ENCODE assay signal across 29 cellular contexts in genomic region chr10:47295411-47295810, GRCh38. TPM values are rescaled to one million over a fixed set of nuclear protein-coding genes. Genes with fewer than 3 reads are reported as not detected.
A peak's percentile ranks its signal among the peaks of the same experiment; 100 is the strongest.
DNase-seq lines count a peak whose midpoint lies in the region; ATAC-seq, FAIRE-seq and TF ChIP-seq lines count a peak whose summit lies in the region.
"Had no signal": no experiment of that assay in that cellular context is flagged by ENCODE, and none has a peak within 500 bp of the region (broad histone marks: within the 10 kb centered on the region; RNA-seq: fewer than 3 reads in every experiment).

No MANE protein-coding gene starts in this region.

- no peak overlapping the region for H3K4me2 ChIP-seq in endothelial cell of umbilical vein (ENCODE audit: insufficient read depth, low read length)
- H3K4me2 ChIP-seq in neuronal stem cell (ENCODE audit: insufficient read depth, low read length, poor library complexity, severe bottlenecking): no peak overlapping the region
- H3K4me2 ChIP-seq: KMS-11 had no signal

- H4K91ac ChIP-seq in neuronal stem cell (ENCODE audit: low read depth, low read length, poor library complexity): no peak overlapping the region

- no TSS peak for BruUV-seq in endothelial cell of umbilical vein (replicated peaks; lab: Mats Ljungman, UMichigan)
- no TSS peak for BruUV-seq in A673 (replicated peaks; lab: Mats Ljungman, UMichigan)

- H3K27ac ChIP-seq in endothelial cell of umbilical vein (ENCODE audit: insufficient read depth, low read depth, low read length): no peak overlapping the region
- no peak overlapping the region for H3K27ac ChIP-seq in neuronal stem cell (replicated peaks; ENCODE audit: low read length)
- no peak overlapping the region for H3K27ac ChIP-seq in A673 (ENCODE audit: low read depth, low read length, poor library complexity, severe bottlenecking)
- H3K27ac ChIP-seq: KMS-11, Peyer's patch, SJSA1 had no signal

- no peaks in the 10 kb centered on the region for H3K79me1 ChIP-seq in neuronal stem cell (ENCODE audit: low read depth, low read length)

- H3K36me3 ChIP-seq in endothelial cell of umbilical vein (ENCODE audit: control insufficient read depth in 2 of 2, extremely low read depth in 1 of 2, insufficient read depth in 2 of 2, low read length in 2 of 2): no peaks in the 10 kb centered on the region
- H3K36me3 ChIP-seq in neuronal stem cell (replicated peaks in 1 of 2; ENCODE audit: control insufficient read depth in 2 of 2, insufficient read depth in 2 of 2, low read length in 2 of 2): no peaks in the 10 kb centered on the region
- no peaks in the 10 kb centered on the region for H3K36me3 ChIP-seq in A673 (ENCODE audit: insufficient read depth, low read length, poor library complexity, severe bottlenecking)
- H3K36me3 ChIP-seq: Peyer's patch, SJSA1 had no signal

- H3K9me3 ChIP-seq in endothelial cell of umbilical vein (replicated peaks; ENCODE audit: control insufficient read depth, insufficient read depth, low read length): no peaks in the 10 kb centered on the region
- no peaks in the 10 kb centered on the region for H3K9me3 ChIP-seq in neuronal stem cell (replicated peaks in 1 of 2; ENCODE audit: control insufficient read depth in 2 of 2, insufficient read depth in 1 of 2, low read depth in 1 of 2, low read length in 2 of 2)
- H3K9me3 ChIP-seq in A673 (ENCODE audit: low read depth, low read length, poor library complexity, severe bottlenecking): no peaks in the 10 kb centered on the region
- H3K9me3 ChIP-seq: Peyer's patch, SJSA1 had no signal

- no peak overlapping the region for H4K8ac ChIP-seq in neuronal stem cell (ENCODE audit: low read depth, low read length)

- H3K27me3 Mint-ChIP-seq in type B pancreatic cell: peaks cover 72% of the 10 kb centered on the region

- H3K4me1 Mint-ChIP-seq in type B pancreatic cell (ENCODE audit: unreplicated experiment): peaks cover 37% of the 10 kb centered on the region

- H3K9ac ChIP-seq in endothelial cell of umbilical vein (replicated peaks; ENCODE audit: extremely low read depth, insufficient read depth, low read length) (no peak overlapping the region), neuronal stem cell (ENCODE audit: low read depth, low read length, poor library complexity) (no peak overlapping the region)
- H3K9ac ChIP-seq: KMS-11 had no signal

- H2BK15ac ChIP-seq in neuronal stem cell (ENCODE audit: low read length): no peak overlapping the region

- no peaks in the 10 kb centered on the region for H3K9me3 Mint-ChIP-seq in type B pancreatic cell
- H3K9me3 Mint-ChIP-seq: CD8-positive, alpha-beta T cell had no signal

- H2AK5ac ChIP-seq in neuronal stem cell (ENCODE audit: low read depth, low read length): no peak overlapping the region

- no peaks in the 10 kb centered on the region for H4K20me1 ChIP-seq in endothelial cell of umbilical vein (replicated peaks; ENCODE audit: control insufficient read depth, extremely low read depth, insufficient read depth, low read length)

- H3K4me3 ChIP-seq in endothelial cell of umbilical vein (replicated peaks in 1 of 3; ENCODE audit: insufficient read depth in 1 of 3, low read depth in 1 of 3, low read length in 3 of 3): no peak overlapping the region
- no peak overlapping the region for H3K4me3 ChIP-seq in neuronal stem cell (ENCODE audit: low read length in 2 of 2)
- H3K4me3 ChIP-seq in A673 (ENCODE audit: low read depth, low read length, poor library complexity, severe bottlenecking): no peak overlapping the region
- H3K4me3 ChIP-seq: Peyer's patch, SJSA1 had no signal

- H2BK5ac ChIP-seq in neuronal stem cell (ENCODE audit: low read length): no peak overlapping the region

- no CpG with 5 or more reads among the region's 5 CpGs for WGBS in neuronal stem cell (ENCODE audit: extremely low coverage in 2 of 2, insufficient read length in 2 of 2, insufficient replicate concordance in 1 of 2), 2 donors

- peak; percentile 2 for DNase-seq in activated CD4-positive, CD25-positive, alpha-beta regulatory T cell treated with anti-CD3 and anti-CD28 coated beads, Interleukin-2, amount 50 U/mL, for 72 hours
- no peak for DNase-seq in activated CD4-positive, CD25-positive, alpha-beta regulatory T cell (lab: John Stamatoyannopoulos, UW)
- DNase-seq in endothelial cell of umbilical vein (ENCODE audit: low read depth, low spot score) (no peak), neuronal stem cell (ENCODE audit: low spot score) (no peak), type B pancreatic cell (ENCODE audit: extremely low spot score, unreplicated experiment) (no peak), A673 (ENCODE audit: low spot score) (no peak), GM12891 (ENCODE audit: insufficient read length, low spot score) (no peak)
- DNase-seq: 8988T, AML-193, C1 segment of cervical spinal cord, IMR-90, NCI-H1092 treated with DMSO at 0.1 percent for 48 hours, NCI-H1436 treated with DMSO at 0.1 percent for 48 hours, NCI-H1930, NCI-H510A treated with DMSO at 0.1 percent for 48 hours, NCI-H748 treated with DMSO at 0.1 percent for 48 hours, Peyer's patch had no signal

- H3K4me1 ChIP-seq in endothelial cell of umbilical vein (ENCODE audit: control insufficient read depth, extremely low read depth, insufficient read depth, low read length) (no peaks in the 10 kb centered on the region), neuronal stem cell (ENCODE audit: control insufficient read depth in 2 of 2, insufficient read depth in 1 of 2, low read depth in 1 of 2, low read length in 2 of 2) (peaks cover 20 to 25% of the 10 kb centered on the region in 2 donors), A673 (ENCODE audit: insufficient read depth, low read length, poor library complexity, severe bottlenecking) (no peaks in the 10 kb centered on the region)

- peak overlapping the region; percentile 68 for H3K27ac Mint-ChIP-seq in type B pancreatic cell
- H3K27ac Mint-ChIP-seq: CD8-positive, alpha-beta T cell had no signal

- H3K18ac ChIP-seq in neuronal stem cell (ENCODE audit: low read length): peak overlapping the region; percentile 4

- H3K9me1 ChIP-seq in endothelial cell of umbilical vein (replicated peaks; ENCODE audit: control insufficient read depth, extremely low read depth, insufficient read depth, low read length): no peaks in the 10 kb centered on the region

- TF ChIP-seq CTCF in endothelial cell of umbilical vein (IDR thresholded peaks at IDR 0.05; ENCODE audit: extremely low read depth in 1 of 2, insufficient read depth in 1 of 2, low read depth in 1 of 2, low read length in 2 of 2): no peak
- TF ChIP-seq CTCF in type B pancreatic cell (conservative IDR thresholded peaks at IDR 0.05): no peak
- TF ChIP-seq CTCF in A673 (conservative IDR thresholded peaks at IDR 0.05; ENCODE audit: low read depth, low read length): no peak

- H2AFZ ChIP-seq in endothelial cell of umbilical vein (ENCODE audit: low read depth, low read length): no peak overlapping the region
- no peak overlapping the region for H2AFZ ChIP-seq in neuronal stem cell (ENCODE audit: low read length)

- H2BK120ac ChIP-seq in neuronal stem cell (ENCODE audit: low read depth, low read length): no peak overlapping the region

- H3K4ac ChIP-seq in neuronal stem cell (ENCODE audit: low read length): no peak overlapping the region

- no peak overlapping the region for H3K14ac ChIP-seq in neuronal stem cell (ENCODE audit: low read length)

- intact Hi-C loops in endothelial cell of umbilical vein (cut with micrococcal nuclease): no loop called here
- intact Hi-C loops in A673 (cut with micrococcal nuclease; ENCODE audit: unreplicated experiment): no loop called here

- no peak overlapping the region for H2BK12ac ChIP-seq in neuronal stem cell (ENCODE audit: low read length)

- H3K36me3 Mint-ChIP-seq in type B pancreatic cell: no peaks in the 10 kb centered on the region
- H3K36me3 Mint-ChIP-seq: CD8-positive, alpha-beta T cell had no signal

- TF ChIP-seq POLR2A in endothelial cell of umbilical vein (IDR thresholded peaks at IDR 0.05; ENCODE audit: low read depth, low read length): no peak
- no peak for TF ChIP-seq POLR2A in GM12891 (IDR thresholded peaks at IDR 0.05; ENCODE audit: low read depth, low read length)

- no peak overlapping the region for H3K4me3 Mint-ChIP-seq in type B pancreatic cell
- H3K4me3 Mint-ChIP-seq: CD8-positive, alpha-beta T cell had no signal

- H3K27me3 ChIP-seq in endothelial cell of umbilical vein (ENCODE audit: control insufficient read depth in 2 of 2, insufficient read depth in 2 of 2, low read length in 2 of 2): peaks cover 17 to 29% of the 10 kb centered on the region in 2 experiments
- peaks cover 0 to 33% (median 0%) of the 10 kb centered on the region in 3 experiments for H3K27me3 ChIP-seq in neuronal stem cell (ENCODE audit: control insufficient read depth in 3 of 3, insufficient read depth in 3 of 3, low read depth in 1 of 3, low read length in 3 of 3)
- H3K27me3 ChIP-seq in A673 (replicated peaks; ENCODE audit: insufficient read depth, low read depth, low read length, poor library complexity): peaks cover 54% of the 10 kb centered on the region

- H3K79me2 ChIP-seq in endothelial cell of umbilical vein (ENCODE audit: control insufficient read depth, insufficient read depth, low read length): no peaks in the 10 kb centered on the region

- POLR2A ChIA-PET in endothelial cell of umbilical vein (lab: Charles Lee) (no interaction called here), A673 (lab: Charles Lee; ENCODE audit: low non-redundant PET) (no interaction called here)

- ATAC-seq in GM21737 (IDR thresholded peaks at IDR 0.05; ENCODE audit: unreplicated experiment): no peak
- ATAC-seq: CD8-positive, alpha-beta T cell; HCT116 had no signal

- dilution Hi-C loops in endothelial cell of umbilical vein (cut with MboI; ENCODE audit: extremely low pct_ligation_motif_present, low sequenced_read_pairs): no loop called here

- CTCF ChIA-PET in endothelial cell of umbilical vein (lab: Charles Lee): no interaction called here
- CTCF ChIA-PET in A673 (lab: Charles Lee): no interaction called here

- H3K23ac ChIP-seq in neuronal stem cell (ENCODE audit: low read depth, low read length, poor library complexity): no peak overlapping the region

- no peak for FAIRE-seq in endothelial cell of umbilical vein (lab: Jason Lieb, UNC)
- FAIRE-seq in GM12891 (lab: Jason Lieb, UNC): no peak
- FAIRE-seq: G401.6, GM18507, H1, HTR-8/SVneo had no signal

RNA-seq across cellular contexts. Expression of gene GDF10, which starts 4.6 kb away (rescaled TPM):
- total RNA-seq in endothelial cell of umbilical vein: not detected in 2 replicates
- polyA plus RNA-seq in endothelial cell of umbilical vein: not detected in 2 replicates
- not detected in 2 replicates for polyA plus RNA-seq in endothelial cell of umbilical vein (2011; cell fraction: cytosol; rRNA removed)
- not detected in 2 replicates for polyA plus RNA-seq in endothelial cell of umbilical vein (2011; cell fraction: nucleus; rRNA removed)
- not detected in 2 replicates for polyA plus RNA-seq in endothelial cell of umbilical vein (2012)
- polyA minus RNA-seq in endothelial cell of umbilical vein: not detected in 2 replicates
- not detected for polyA minus RNA-seq in endothelial cell of umbilical vein (2011; cell fraction: cytosol; rRNA and poly(A)+ RNA removed)
- polyA minus RNA-seq in endothelial cell of umbilical vein (2011; cell fraction: nucleus; rRNA and poly(A)+ RNA removed): not detected in 2 replicates
- polyA plus RNA-seq in neuronal stem cell (2013, experiment 1 of 2): 1.3 TPM
- 1.5 TPM for polyA plus RNA-seq in neuronal stem cell (2013, experiment 2 of 2)
- total RNA-seq in type B pancreatic cell (ENCODE audit: low replicate concordance): 0.57 and 46.8 TPM in 2 replicates
- 0.45 and 0.52 TPM in 2 replicates for total RNA-seq in A673 (2021)
- polyA plus RNA-seq in GM12891 (2012; ENCODE audit: low read depth, missing spikeins): not detected
- total RNA-seq: IMR-90, OCI-LY7, SJSA1 had no signal

RNA-seq across cellular contexts. Expression of gene GDF2, which starts 26.8 kb away (rescaled TPM):
- total RNA-seq in endothelial cell of umbilical vein: not detected in 2 replicates
- polyA plus RNA-seq in endothelial cell of umbilical vein: not detected in 2 replicates
- not detected in 2 replicates for polyA plus RNA-seq in endothelial cell of umbilical vein (2011; cell fraction: cytosol; rRNA removed)
- polyA plus RNA-seq in endothelial cell of umbilical vein (2011; cell fraction: nucleus; rRNA removed): not detected in 2 replicates
- not detected in 2 replicates for polyA plus RNA-seq in endothelial cell of umbilical vein (2012)
- polyA minus RNA-seq in endothelial cell of umbilical vein: not detected in 2 replicates
- not detected for polyA minus RNA-seq in endothelial cell of umbilical vein (2011; cell fraction: cytosol; rRNA and poly(A)+ RNA removed)
- not detected in 2 replicates for polyA minus RNA-seq in endothelial cell of umbilical vein (2011; cell fraction: nucleus; rRNA and poly(A)+ RNA removed)
- polyA plus RNA-seq in neuronal stem cell (2013, experiment 1 of 2): not detected
- not detected for polyA plus RNA-seq in neuronal stem cell (2013, experiment 2 of 2)
- total RNA-seq in type B pancreatic cell (ENCODE audit: low replicate concordance): not detected in 2 replicates
- total RNA-seq in A673 (2021): not detected in 2 replicates
- not detected for polyA plus RNA-seq in GM12891 (2012; ENCODE audit: low read depth, missing spikeins)
- total RNA-seq: CD8-positive, alpha-beta T cell; Daoy; H1; OCI-LY7; Peyer's patch; SJSA1 had no signal
- polyA plus RNA-seq: AG04450, H1, IMR-90 had no signal

RNA-seq across cellular contexts. Expression of gene RBP3, which starts 52.8 kb away (rescaled TPM):
- total RNA-seq in endothelial cell of umbilical vein (not detected in 2 replicates), type B pancreatic cell (ENCODE audit: low replicate concordance) (not detected in 2 replicates), A673 (2021) (not detected in 2 replicates)
- polyA plus RNA-seq in endothelial cell of umbilical vein: not detected in 2 replicates
- polyA plus RNA-seq in endothelial cell of umbilical vein (2011; cell fraction: cytosol; rRNA removed): not detected in 2 replicates
- polyA plus RNA-seq in endothelial cell of umbilical vein (2011; cell fraction: nucleus; rRNA removed): not detected in 2 replicates
- not detected in 2 replicates for polyA plus RNA-seq in endothelial cell of umbilical vein (2012)
- not detected in 2 replicates for polyA minus RNA-seq in endothelial cell of umbilical vein
- not detected for polyA minus RNA-seq in endothelial cell of umbilical vein (2011; cell fraction: cytosol; rRNA and poly(A)+ RNA removed)
- not detected in 2 replicates for polyA minus RNA-seq in endothelial cell of umbilical vein (2011; cell fraction: nucleus; rRNA and poly(A)+ RNA removed)
- not detected for polyA plus RNA-seq in neuronal stem cell (2013, experiment 1 of 2)
- polyA plus RNA-seq in neuronal stem cell (2013, experiment 2 of 2): not detected
- not detected for polyA plus RNA-seq in GM12891 (2012; ENCODE audit: low read depth, missing spikeins)
- total RNA-seq: CD8-positive, alpha-beta T cell; Daoy; H1; IMR-90; OCI-LY7; Peyer's patch; SJSA1 had no signal
- polyA plus RNA-seq: AG04450, H1, IMR-90 had no signal
